In the genomic region with DNA sequence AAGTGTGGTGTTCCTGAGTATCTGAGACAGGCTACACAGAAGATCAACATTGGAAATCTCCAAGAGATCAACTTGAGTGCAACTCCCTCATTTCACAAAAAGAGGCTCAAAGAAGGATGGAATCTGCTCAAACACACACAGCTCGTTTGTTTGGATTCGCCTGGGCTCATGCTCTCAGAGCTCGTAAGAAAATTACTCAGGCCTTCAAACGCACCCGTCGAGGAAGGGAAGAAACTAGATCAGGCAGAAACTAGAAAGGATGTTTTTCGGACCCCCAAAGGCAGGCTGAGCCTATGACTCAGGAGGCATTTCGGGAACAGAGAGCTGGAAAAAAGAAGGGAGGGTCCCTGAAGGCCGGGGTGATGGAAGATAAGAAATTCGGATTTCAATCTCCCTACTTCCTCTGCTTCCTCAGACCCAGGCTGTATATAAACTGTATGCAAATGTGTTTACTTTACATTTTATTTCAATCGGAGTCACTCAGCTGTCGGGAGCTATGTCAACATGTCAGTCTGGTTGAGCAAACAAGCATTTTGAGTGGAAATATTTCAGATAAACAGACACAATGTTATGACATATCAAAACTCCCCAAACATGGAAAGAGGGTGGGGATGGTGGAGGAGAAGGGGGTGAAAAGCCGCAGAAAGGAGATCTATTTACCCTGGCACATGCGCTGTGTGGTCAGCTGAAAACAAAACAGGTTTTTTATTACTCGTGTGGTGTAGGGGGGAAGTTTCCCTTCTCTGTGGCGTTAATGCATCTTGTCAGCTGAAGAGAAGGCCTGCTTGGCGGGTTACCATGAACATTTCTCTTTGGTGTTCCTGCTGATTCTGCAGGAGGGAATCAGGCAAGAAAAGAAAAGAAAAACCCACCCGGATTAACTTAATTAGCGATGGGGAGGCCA, we compare ENCODE assay signal across 9 cellular contexts.
DNase-seq lines count a peak whose midpoint lies in the region; ATAC-seq and TF ChIP-seq lines count a peak whose summit lies in the region.
"Had no signal": no experiment of that assay in that cellular context is flagged by ENCODE, and none has a peak within 500 bp of the region (broad histone marks: within the 10 kb centered on the region; RNA-seq: fewer than 3 reads in every experiment).

No MANE protein-coding gene starts in this region.

- peak; percentile 6 for DNase-seq in HuH-7 (ENCODE audit: low spot score)
- DNase-seq in OCI-M1 (lab: John Stamatoyannopoulos, UW) = peak; percentile 37
- no peak for DNase-seq in sciatic nerve (ENCODE audit: low spot score)
- DNase-seq in activated naive CD4-positive, alpha-beta T cell treated with anti-CD3 and anti-CD28 coated beads, Interleukin-2, amount 10 ng/mL, durations not matched to agents 7 days and 5 days = no peak
- DNase-seq in GM10266 (ENCODE audit: extremely low spot score) = no peak
- DNase-seq in endothelial cell (ENCODE audit: low spot score) = no peak
- DNase-seq: NCI-H1048 had no signal

- H3K4me1 Mint-ChIP-seq in activated naive CD4-positive, alpha-beta T cell treated with anti-CD3 and anti-CD28 coated beads, Interleukin-2, amount 10 ng/mL, durations not matched to agents 7 days and 5 days = no peaks in the 10 kb centered on the region
- no peaks in the 10 kb centered on the region for H3K4me1 Mint-ChIP-seq in endothelial cell (ENCODE audit: unreplicated experiment)

- CTCF ChIA-PET in activated naive CD4-positive, alpha-beta T cell treated with anti-CD3 and anti-CD28 coated beads, Interleukin-2, amount 10 ng/mL, durations not matched to agents 7 days and 5 days (lab: Charles Lee) = no interaction called here

- peaks cover 10% of the 10 kb centered on the region for H3K9me3 Mint-ChIP-seq in activated naive CD4-positive, alpha-beta T cell treated with anti-CD3 and anti-CD28 coated beads, Interleukin-2, amount 10 ng/mL, durations not matched to agents 7 days and 5 days
- H3K9me3 Mint-ChIP-seq in endothelial cell (ENCODE audit: unreplicated experiment) = no peaks in the 10 kb centered on the region

- peaks cover 11% of the 10 kb centered on the region for H3K27me3 Mint-ChIP-seq in activated naive CD4-positive, alpha-beta T cell treated with anti-CD3 and anti-CD28 coated beads, Interleukin-2, amount 10 ng/mL, durations not matched to agents 7 days and 5 days
- peaks cover 2% of the 10 kb centered on the region for H3K27me3 Mint-ChIP-seq in endothelial cell (ENCODE audit: unreplicated experiment)

- H3K36me3 Mint-ChIP-seq in activated naive CD4-positive, alpha-beta T cell treated with anti-CD3 and anti-CD28 coated beads, Interleukin-2, amount 10 ng/mL, durations not matched to agents 7 days and 5 days = no peaks in the 10 kb centered on the region
- no peaks in the 10 kb centered on the region for H3K36me3 Mint-ChIP-seq in endothelial cell (ENCODE audit: low read depth, unreplicated experiment)

- H3K27ac ChIP-seq in iPS-18a (ENCODE audit: low read length) = no peak overlapping the region

- TF ChIP-seq CTCF in GM10266 (IDR thresholded peaks at IDR 0.05; ENCODE audit: control insufficient read depth, insufficient read depth, low read depth, missing control alignments) = no peak
- TF ChIP-seq CTCF in endothelial cell (IDR thresholded peaks at IDR 0.05; ENCODE audit: unreplicated experiment) = no peak

- H3K9ac ChIP-seq in iPS-18a (ENCODE audit: low read length) = no peak overlapping the region

- H3K27ac Mint-ChIP-seq in activated naive CD4-positive, alpha-beta T cell treated with anti-CD3 and anti-CD28 coated beads, Interleukin-2, amount 10 ng/mL, durations not matched to agents 7 days and 5 days = no peak overlapping the region
- no peak overlapping the region for H3K27ac Mint-ChIP-seq in endothelial cell (ENCODE audit: unreplicated experiment)

- H3K36me3 ChIP-seq in iPS-18a (ENCODE audit: control insufficient read depth, low read depth, low read length) = no peaks in the 10 kb centered on the region

- no peaks in the 10 kb centered on the region for H3K27me3 ChIP-seq in iPS-18a (ENCODE audit: control insufficient read depth, insufficient read depth, low read length)

- intact Hi-C loops in sciatic nerve (cut with DNase I) = no loop called here

- H3K4me1 ChIP-seq in iPS-18a (ENCODE audit: control insufficient read depth, low read depth, low read length) = peaks cover 5% of the 10 kb centered on the region

- H3K9me3 ChIP-seq in iPS-18a (ENCODE audit: control insufficient read depth, low read depth, low read length) = no peaks in the 10 kb centered on the region

- peak; percentile 89 for ATAC-seq in sciatic nerve
- ATAC-seq in HG02973 (IDR thresholded peaks at IDR 0.05; ENCODE audit: unreplicated experiment) = no peak

- H3K4me3 Mint-ChIP-seq in activated naive CD4-positive, alpha-beta T cell treated with anti-CD3 and anti-CD28 coated beads, Interleukin-2, amount 10 ng/mL, durations not matched to agents 7 days and 5 days = no peak overlapping the region
- H3K4me3 Mint-ChIP-seq in endothelial cell (ENCODE audit: unreplicated experiment) = no peak overlapping the region

- peak overlapping the region; percentile 5 for H3K4me3 ChIP-seq in iPS-18a (ENCODE audit: low read length)

Comparison
In these comparisons a context has a peak if more than half of its experiments do, and no peak if none do; other contexts are left out.
1. DNase-seq: peak in HuH-7 (single experiment) and OCI-M1 (single experiment); none in sciatic nerve (single experiment), activated naive CD4-positive, alpha-beta T cell treated with anti-CD3 and anti-CD28 coated beads, Interleukin-2, amount 10 ng/mL, durations not matched to agents 7 days and 5 days (single experiment), GM10266 (single experiment) and endothelial cell (single experiment).